25 cellular contexts compared by ENCODE assay signal in the genomic region with DNA sequence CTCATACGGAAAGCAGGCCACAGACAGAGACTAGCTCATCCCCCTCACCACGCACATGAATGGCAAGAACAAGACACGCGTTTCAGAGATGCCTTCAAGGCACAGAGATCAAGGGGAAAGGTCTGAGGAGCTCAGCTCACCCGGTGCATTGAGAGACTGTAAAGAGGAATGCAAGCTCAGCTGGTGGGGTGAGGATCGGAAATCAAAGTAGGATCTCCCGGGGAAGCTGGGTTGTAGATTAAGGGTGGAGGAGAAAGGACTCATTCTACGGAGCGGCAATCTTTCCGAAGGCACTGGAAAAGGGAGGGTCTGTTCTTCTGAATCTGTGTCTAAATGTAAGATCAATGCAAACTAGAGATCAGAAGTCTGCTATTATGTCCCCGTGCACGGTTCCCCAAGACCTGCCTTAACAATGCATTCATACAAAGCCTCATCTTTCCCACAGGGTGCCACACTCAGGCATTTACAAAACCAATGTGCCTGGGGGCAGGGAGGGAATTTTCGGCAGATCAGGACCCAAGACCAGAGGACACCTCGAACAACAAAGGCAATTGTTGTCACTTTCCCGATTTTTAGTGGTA. TPM values are rescaled to one million over a fixed set of nuclear protein-coding genes. Genes with fewer than 3 reads are reported as not detected.
DNase-seq lines count a peak whose midpoint lies in the region; ATAC-seq, FAIRE-seq and TF ChIP-seq lines count a peak whose summit lies in the region.
"Had no signal": no experiment of that assay in that cellular context is flagged by ENCODE, and none has a peak within 500 bp of the region (broad histone marks: within the 10 kb centered on the region; RNA-seq: fewer than 3 reads in every experiment).

No MANE protein-coding gene starts in this region.

- H3K4me1 ChIP-seq in GM23338 (ENCODE audit: insufficient read depth) (peaks cover 38% of the 10 kb centered on the region), astrocyte (ENCODE audit: insufficient read depth, low read length) (no peaks in the 10 kb centered on the region)
- H3K4me1 ChIP-seq: heart left ventricle, prostate gland, upper lobe of right lung had no signal

- FAIRE-seq in astrocyte (lab: Jason Lieb, UNC) (no peak), GM12892 (lab: Jason Lieb, UNC) (no peak)
- FAIRE-seq: A204.1, H54 had no signal

- peak overlapping the region; percentile 16 for H3K4me2 ChIP-seq in GM23338
- peak overlapping the region; percentile 72 for H3K4me2 ChIP-seq in astrocyte (ENCODE audit: low read length)

- DNase-seq in GM23338 (ENCODE audit: low spot score): peak; percentile 56
- DNase-seq in astrocyte (ENCODE audit: low read depth): no peak
- DNase-seq in foreskin melanocyte: peak; percentile 11
- peak; percentile 67 for DNase-seq in midbrain (lab: John Stamatoyannopoulos, UW)
- no peak for DNase-seq in T-helper 2 cell
- DNase-seq in GM12892 (ENCODE audit: insufficient read length): no peak
- DNase-seq: activated CD4-positive, alpha-beta T cell treated with anti-CD3 and anti-CD28 coated beads, Interleukin-2, amount 10 ng/mL, durations not matched to agents 7 days and 5 days; activated naive CD4-positive, alpha-beta T cell treated with Interleukin-2 at 50 U/mL for 16 hours; activated T-cell treated with anti-CD3 and anti-CD28 coated beads, Interleukin-2, amount 50 U/mL, for 48 hours; dermis blood vessel endothelial cell; heart left ventricle; NCI-H1105; NCI-H2227 treated with DMSO at 0.1 percent for 48 hours; NCI-H748 treated with DMSO at 0.1 percent for 48 hours; upper lobe of right lung; WERI-Rb-1 had no signal

- no peak for TF ChIP-seq CTCF in GM23338 (conservative IDR thresholded peaks at IDR 0.05; ENCODE audit: low read depth in 2 of 2)
- TF ChIP-seq CTCF in astrocyte (IDR thresholded peaks at IDR 0.05; ENCODE audit: insufficient read depth, low read depth, low read length): no peak

- peak overlapping the region; percentile 37 for H3K4me3 Mint-ChIP-seq in GM23338
- H3K4me3 Mint-ChIP-seq in astrocyte (ENCODE audit: unreplicated experiment): no peak overlapping the region
- H3K4me3 Mint-ChIP-seq: activated CD4-positive, alpha-beta T cell treated with anti-CD3 and anti-CD28 coated beads, Interleukin-2, amount 10 ng/mL, durations not matched to agents 7 days and 5 days; B cell; IgD-negative memory B cell had no signal

- no peaks in the 10 kb centered on the region for H3F3A ChIP-seq in GM23338 (replicated peaks; ENCODE audit: low read depth)

- H3K36me3 Mint-ChIP-seq in GM23338 (ENCODE audit: low read depth) (no peaks in the 10 kb centered on the region), astrocyte (ENCODE audit: low read depth, unreplicated experiment) (no peaks in the 10 kb centered on the region)
- H3K36me3 Mint-ChIP-seq: IgD-negative memory B cell had no signal

- H3K27me3 Mint-ChIP-seq in GM23338 (ENCODE audit: insufficient read depth, low read depth, poor library complexity) (no peaks in the 10 kb centered on the region), astrocyte (ENCODE audit: low read depth, unreplicated experiment) (peaks cover 6% of the 10 kb centered on the region)

- H3K27ac Mint-ChIP-seq in GM23338 (peak overlapping the region; percentile 68), astrocyte (ENCODE audit: unreplicated experiment) (no peak overlapping the region)
- H3K27ac Mint-ChIP-seq: activated CD4-positive, alpha-beta T cell treated with anti-CD3 and anti-CD28 coated beads, Interleukin-2, amount 10 ng/mL, durations not matched to agents 7 days and 5 days; B cell; IgD-negative memory B cell had no signal

- H4K20me1 ChIP-seq in GM23338 (replicated peaks; ENCODE audit: insufficient read depth): no peaks in the 10 kb centered on the region
- H4K20me1 ChIP-seq in astrocyte (ENCODE audit: insufficient read depth, low read length): no peaks in the 10 kb centered on the region

- no peaks in the 10 kb centered on the region for H3K9me3 Mint-ChIP-seq in GM23338
- no peaks in the 10 kb centered on the region for H3K9me3 Mint-ChIP-seq in astrocyte (ENCODE audit: unreplicated experiment)
- H3K9me3 Mint-ChIP-seq: activated CD4-positive, alpha-beta T cell treated with anti-CD3 and anti-CD28 coated beads, Interleukin-2, amount 10 ng/mL, durations not matched to agents 7 days and 5 days had no signal

- H2AFZ ChIP-seq in GM23338: peak overlapping the region; percentile 81
- H2AFZ ChIP-seq in astrocyte (ENCODE audit: low read depth, low read length): peak overlapping the region; percentile 62

- peaks cover 41% of the 10 kb centered on the region for H3K4me1 Mint-ChIP-seq in GM23338
- peaks cover 12% of the 10 kb centered on the region for H3K4me1 Mint-ChIP-seq in astrocyte (ENCODE audit: low read depth, unreplicated experiment)
- H3K4me1 Mint-ChIP-seq: activated CD4-positive, alpha-beta T cell treated with anti-CD3 and anti-CD28 coated beads, Interleukin-2, amount 10 ng/mL, durations not matched to agents 7 days and 5 days; B cell; IgD-negative memory B cell had no signal

- peak; percentile 87 for ATAC-seq in GM23338
- no peak for ATAC-seq in GM18511 (IDR thresholded peaks at IDR 0.05; ENCODE audit: unreplicated experiment)
- ATAC-seq in HG02642 (IDR thresholded peaks at IDR 0.05; ENCODE audit: poor library complexity, unreplicated experiment): no peak
- ATAC-seq: heart left ventricle, upper lobe of right lung had no signal

- H3K79me2 ChIP-seq in GM23338 (replicated peaks; ENCODE audit: insufficient read depth) (no peaks in the 10 kb centered on the region), astrocyte (ENCODE audit: insufficient read depth, low read length) (no peaks in the 10 kb centered on the region)

- H3K9ac ChIP-seq in astrocyte (ENCODE audit: low read length): peak overlapping the region; percentile 4

- H3K9me3 ChIP-seq in astrocyte (ENCODE audit: insufficient read depth, low read depth, low read length): no peaks in the 10 kb centered on the region
- H3K9me3 ChIP-seq: heart left ventricle, prostate gland, upper lobe of right lung had no signal

- no peaks in the 10 kb centered on the region for H3K36me3 ChIP-seq in GM23338 (ENCODE audit: insufficient read depth)
- H3K36me3 ChIP-seq in astrocyte (ENCODE audit: insufficient read depth, low read length): no peaks in the 10 kb centered on the region
- H3K36me3 ChIP-seq: heart left ventricle, prostate gland, upper lobe of right lung, WERI-Rb-1 had no signal

- H3K4me3 ChIP-seq in GM23338: peak overlapping the region; percentile 14; the same call in 1 of the 2 replicates
- peak overlapping the region; percentile 37 for H3K4me3 ChIP-seq in astrocyte (ENCODE audit: insufficient read depth, low read depth, low read length)
- H3K4me3 ChIP-seq: heart left ventricle, prostate gland, upper lobe of right lung had no signal

- peaks cover 5% of the 10 kb centered on the region; the same call in 1 of the 2 replicates for H3K9me2 ChIP-seq in GM23338 (ENCODE audit: insufficient read depth)

- TF ChIP-seq POLR2A in GM12892 (IDR thresholded peaks at IDR 0.05; ENCODE audit: low read depth, low read length): no peak

- H3K27me3 ChIP-seq in GM23338 (ENCODE audit: insufficient read depth): no peaks in the 10 kb centered on the region
- H3K27me3 ChIP-seq in astrocyte (ENCODE audit: insufficient read depth, low read length): no peaks in the 10 kb centered on the region
- H3K27me3 ChIP-seq: heart left ventricle, upper lobe of right lung had no signal

- H3K27ac ChIP-seq in GM23338 (ENCODE audit: low read depth): no peak overlapping the region
- H3K27ac ChIP-seq in astrocyte (ENCODE audit: low read depth, low read length): no peak overlapping the region
- H3K27ac ChIP-seq: epithelial cell of prostate, heart left ventricle, HL-60, prostate gland, upper lobe of right lung, WERI-Rb-1 had no signal

TF ChIP-seq in GM23338, 12 proteins besides CTCF, POLR2A, EP300 and RAD21 (continues in another document):
- TF ChIP-seq CREB1 (CRISPR knock-in tag; IDR thresholded peaks at IDR 0.05; ENCODE audit: low read depth): no peak

RNA-seq across cellular contexts. Expression of gene PYGL, which starts 41.6 kb away (rescaled TPM):
- total RNA-seq in GM23338 (2014; rRNA removed; shearing (Covaris generic)): 77.0 and 93.8 TPM in 2 replicates
- 50.9 and 57.6 TPM in 2 replicates for polyA plus RNA-seq in GM23338 (2016; fragmentation: Nextera tagmentation; extraction: Ambion mirVana)
- total RNA-seq in astrocyte: 97.6 and 104 TPM in 2 replicates
- 10.1 TPM for polyA plus RNA-seq in GM12892 (2012; ENCODE audit: missing spikeins)
- total RNA-seq: activated CD4-positive, alpha-beta T cell treated with anti-CD3 and anti-CD28 coated beads, Interleukin-2, amount 10 ng/mL, durations not matched to agents 7 days and 5 days had no signal

Comparison
In these comparisons a context has a peak if more than half of its experiments do, and no peak if none do; other contexts are left out.
1. DNase-seq: peak in GM23338 (single experiment), foreskin melanocyte (single experiment) and midbrain (single experiment); none in astrocyte (single experiment), T-helper 2 cell (0 of 5) and GM12892 (single experiment).